In the genomic region with DNA sequence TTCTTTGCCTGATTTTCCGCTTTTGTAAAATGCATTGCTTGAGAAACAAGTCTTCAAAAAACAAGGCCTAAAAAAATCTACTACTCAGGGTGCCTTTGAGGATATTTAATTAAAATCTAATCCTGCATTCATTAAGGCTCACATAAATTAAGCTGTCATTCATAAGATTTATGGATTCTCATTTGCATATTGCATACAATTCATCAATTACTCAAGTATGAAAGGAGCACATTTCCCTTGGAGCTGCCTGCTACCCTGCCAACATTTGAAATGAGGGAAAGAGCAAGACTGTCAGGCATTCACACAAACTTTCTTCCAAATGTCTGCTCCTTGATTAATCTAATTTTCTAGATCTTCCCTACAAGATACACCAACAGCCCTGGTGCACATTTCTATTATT, we compare ENCODE assay signal across 18 cellular contexts.
DNase-seq lines count a peak whose midpoint lies in the region; ATAC-seq and TF ChIP-seq lines count a peak whose summit lies in the region.
"Had no signal": no experiment of that assay in that cellular context is flagged by ENCODE, and none has a peak within 500 bp of the region (broad histone marks: within the 10 kb centered on the region; RNA-seq: fewer than 3 reads in every experiment).

No MANE protein-coding gene starts in this region.

- no peaks in the 10 kb centered on the region for H3K4me1 Mint-ChIP-seq in endodermal cell
- H3K4me1 Mint-ChIP-seq: B cell had no signal

- H3K4me3 Mint-ChIP-seq in endodermal cell, result no peak overlapping the region
- H3K4me3 Mint-ChIP-seq: B cell; CD8-positive, alpha-beta T cell; GM23338 had no signal

- H3K9me3 Mint-ChIP-seq in endodermal cell, result no peaks in the 10 kb centered on the region
- H3K9me3 Mint-ChIP-seq: CD8-positive, alpha-beta T cell; GM23338 had no signal

- H3K27me3 Mint-ChIP-seq in endodermal cell (ENCODE audit: insufficient read depth), result no peaks in the 10 kb centered on the region
- H3K27me3 Mint-ChIP-seq: B cell had no signal

- no peaks in the 10 kb centered on the region for H3K36me3 Mint-ChIP-seq in endodermal cell (ENCODE audit: low read depth)
- H3K36me3 Mint-ChIP-seq: CD8-positive, alpha-beta T cell had no signal

- DNase-seq in NCI-H82 (lab: John Stamatoyannopoulos, UW), result peak; percentile 50
- DNase-seq in NCI-H82 treated with DMSO at 0.1 percent for 48 hours (lab: John Stamatoyannopoulos, UW; ENCODE audit: unreplicated experiment), result no peak
- DNase-seq in NCI-H69 (lab: John Stamatoyannopoulos, UW), result peak; percentile 73
- no peak for DNase-seq in endodermal cell
- no peak for DNase-seq in DMS153 treated with DMSO at 0.1 percent for 48 hours (lab: John Stamatoyannopoulos, UW; ENCODE audit: unreplicated experiment)
- DNase-seq: 8988T; Calu3; CD8-positive, alpha-beta T cell; DMS153; DMS79 treated with DMSO at 0.1 percent for 48 hours; GF-D8; KG1 had no signal

- no peak for ATAC-seq in HG02852 (IDR thresholded peaks at IDR 0.05; ENCODE audit: unreplicated experiment)
- ATAC-seq in GM18511 (IDR thresholded peaks at IDR 0.05; ENCODE audit: unreplicated experiment), result no peak
- ATAC-seq: CD8-positive, alpha-beta T cell; GM23338; HCT116 had no signal

- no peaks in the 10 kb centered on the region for H3K36me3 ChIP-seq in endodermal cell (ENCODE audit: control insufficient read depth, insufficient read depth, low read length)
- H3K36me3 ChIP-seq: BLaER1 treated with 17β-estradiol and CSF1 and Interleukin-3, amounts not matched to agents 10 nM and 100 nM had no signal

- no peak overlapping the region for H3K9ac ChIP-seq in endodermal cell (ENCODE audit: extremely low read depth, low read length, poor library complexity, severe bottlenecking)
- H3K9ac ChIP-seq: BLaER1 treated with 17β-estradiol and CSF1 and Interleukin-3, amounts not matched to agents 10 nM and 100 nM had no signal

- no peak for TF ChIP-seq CTCF in endodermal cell (conservative IDR thresholded peaks at IDR 0.05)

- 80% methylated on average over 1 of the region's 1 CpG; no CpG with 5 or more reads in 1 of the 2 experiments for WGBS in endodermal cell (ENCODE audit: insufficient coverage in 1 of 2, insufficient read length in 1 of 2), 2 experiments

- H3K4me3 ChIP-seq in endodermal cell (ENCODE audit: low read length), result no peak overlapping the region
- H3K4me3 ChIP-seq: BLaER1 treated with 17β-estradiol and CSF1 and Interleukin-3, amounts not matched to agents 10 nM and 100 nM; GM23338 had no signal

- no peaks in the 10 kb centered on the region for H3K27me3 ChIP-seq in endodermal cell (ENCODE audit: control insufficient read depth, insufficient read depth, low read length, poor library complexity, severe bottlenecking)
- H3K27me3 ChIP-seq: BLaER1 treated with 17β-estradiol and CSF1 and Interleukin-3, amounts not matched to agents 10 nM and 100 nM had no signal

- H3K27ac Mint-ChIP-seq in endodermal cell, result no peak overlapping the region
- H3K27ac Mint-ChIP-seq: B cell; CD8-positive, alpha-beta T cell; GM23338 had no signal

- H3K4me1 ChIP-seq in endodermal cell (ENCODE audit: control insufficient read depth, insufficient read depth, low read length), result no peaks in the 10 kb centered on the region
- H3K4me1 ChIP-seq: BLaER1 treated with 17β-estradiol and CSF1 and Interleukin-3, amounts not matched to agents 10 nM and 100 nM had no signal

- no peaks in the 10 kb centered on the region for H3K9me3 ChIP-seq in endodermal cell (ENCODE audit: control insufficient read depth, low read length)
- H3K9me3 ChIP-seq: BLaER1 treated with 17β-estradiol and CSF1 and Interleukin-3, amounts not matched to agents 10 nM and 100 nM had no signal

- H3K27ac ChIP-seq in endodermal cell (ENCODE audit: low read depth, low read length), result peak overlapping the region; percentile 91
- H3K27ac ChIP-seq: BLaER1 treated with 17β-estradiol and CSF1 and Interleukin-3, amounts not matched to agents 10 nM and 100 nM had no signal

Comparison
In these comparisons a context has a peak if more than half of its experiments do, and no peak if none do; other contexts are left out.
1. DNase-seq: peak in NCI-H82 (single experiment) and NCI-H69 (single experiment); none in NCI-H82 treated with DMSO at 0.1 percent for 48 hours (single experiment), endodermal cell (single experiment) and DMS153 treated with DMSO at 0.1 percent for 48 hours (single experiment).